ENCODE assay signal across 19 cellular contexts in the genomic region with DNA sequence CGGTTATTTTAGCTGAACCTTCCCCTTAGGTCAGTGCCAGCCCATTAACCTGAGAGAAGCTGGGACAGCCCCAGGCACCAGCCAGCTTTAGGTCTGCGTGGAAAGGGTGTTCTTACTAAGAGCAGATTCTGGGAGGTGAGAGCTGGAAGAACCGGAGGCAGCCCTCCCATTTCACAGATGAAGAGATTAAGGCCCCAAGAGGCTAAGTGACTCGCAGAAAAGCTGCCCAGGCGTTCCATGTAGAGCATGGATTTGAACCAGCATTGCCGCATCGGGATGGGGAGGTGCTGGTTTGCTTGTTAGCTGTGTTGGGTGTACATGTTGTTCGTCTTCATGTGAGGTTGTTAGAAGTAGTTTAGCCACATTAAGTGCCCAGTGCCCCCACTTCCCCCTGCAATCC.
A peak's percentile ranks its signal among the peaks of the same experiment; 100 is the strongest.
DNase-seq lines count a peak whose midpoint lies in the region; ATAC-seq and TF ChIP-seq lines count a peak whose summit lies in the region.
"Had no signal": no experiment of that assay in that cellular context is flagged by ENCODE, and none has a peak within 500 bp of the region (broad histone marks: within the 10 kb centered on the region; RNA-seq: fewer than 3 reads in every experiment).

No MANE protein-coding gene starts in this region.

- no peak overlapping the region for H4K5ac ChIP-seq in IMR-90 (ENCODE audit: low read depth, low read length)

- dilution Hi-C loops in IMR-90 (cut with HindIII; ENCODE audit: low sequenced_read_pairs, unreplicated experiment): no loop called here

- H3K36me3 ChIP-seq in right atrium auricular region (no peaks in the 10 kb centered on the region), IMR-90 (ENCODE audit: control insufficient read depth, insufficient read depth, low read length) (no peaks in the 10 kb centered on the region)
- H3K36me3 ChIP-seq: HAP-1 had no signal

- TF ChIP-seq CTCF in right atrium auricular region (IDR thresholded peaks at IDR 0.05) (no peak), IMR-90 (conservative IDR thresholded peaks at IDR 0.05; ENCODE audit: low read depth, low read length) (no peak)

- no peak overlapping the region for H2BK20ac ChIP-seq in IMR-90 (ENCODE audit: low read depth, low read length)

- no peak overlapping the region for H3K9ac ChIP-seq in IMR-90 (ENCODE audit: low read depth, low read length)

- H3K14ac ChIP-seq in IMR-90 (replicated peaks; ENCODE audit: low read depth, low read length): no peak overlapping the region

- DNase-seq in Right ventricle myocardium superior (peak; percentile 32), right atrium auricular region (ENCODE audit: low spot score) (no peak), IMR-90 (no peak), mesenteric fat pad (ENCODE audit: low spot score) (peak; percentile 73), sciatic nerve (ENCODE audit: low spot score) (peak; percentile 26), NCI-H1092 (lab: John Stamatoyannopoulos, UW) (no peak), NCI-H2029 treated with DMSO at 0.1 percent for 48 hours (lab: John Stamatoyannopoulos, UW) (no peak), NCI-H128 (lab: John Stamatoyannopoulos, UW; ENCODE audit: unreplicated experiment) (no peak)
- DNase-seq: C1 segment of cervical spinal cord; Calu3; CD4-positive, alpha-beta memory T cell; COR-L47; DMS53; DMS79 treated with DMSO at 0.1 percent for 48 hours; GF-D8; GOT3; HFFc6 had no signal

- TF ChIP-seq POLR2A in IMR-90 (IDR thresholded peaks at IDR 0.05; ENCODE audit: low read depth, low read length): no peak

- peaks cover 71% of the 10 kb centered on the region for H4K20me1 ChIP-seq in IMR-90 (ENCODE audit: insufficient read depth, low read length)

- CTCF ChIA-PET in IMR-90 (lab: Yijun Ruan, JAX): no interaction called here

- no peak overlapping the region; the same call in 1 of the 2 replicates for H3K4ac ChIP-seq in IMR-90 (ENCODE audit: low read depth, low read length)

- no peak overlapping the region for H2BK120ac ChIP-seq in IMR-90 (ENCODE audit: low read depth, low read length)

- H4K91ac ChIP-seq in IMR-90 (ENCODE audit: insufficient read depth, low read depth, low read length): no peak overlapping the region

- H3K9me1 ChIP-seq in IMR-90 (ENCODE audit: insufficient read depth, low read length): peaks cover 1% of the 10 kb centered on the region; the same call in 1 of the 2 replicates

- no peaks in the 10 kb centered on the region for H3K27me3 ChIP-seq in right atrium auricular region
- H3K27me3 ChIP-seq in IMR-90 (ENCODE audit: control insufficient read depth, insufficient read depth, low read length): no peaks in the 10 kb centered on the region

- no peak overlapping the region for H3K23ac ChIP-seq in IMR-90 (ENCODE audit: low read depth, low read length)

- H3K9me3 ChIP-seq in right atrium auricular region (no peaks in the 10 kb centered on the region), IMR-90 (ENCODE audit: control insufficient read depth, insufficient read depth, low read length) (no peaks in the 10 kb centered on the region)
- H3K9me3 ChIP-seq: HAP-1 had no signal

- H3K18ac ChIP-seq in IMR-90 (ENCODE audit: low read depth, low read length): no peak overlapping the region

- no peak for TF ChIP-seq RAD21 in IMR-90 (IDR thresholded peaks at IDR 0.05; ENCODE audit: low read length)

- in situ Hi-C loops in IMR-90 (cut with MboI; ENCODE audit: low sequenced_read_pairs): no loop called here

- no peak overlapping the region for H2BK15ac ChIP-seq in IMR-90 (ENCODE audit: low read depth, low read length)

- no peak overlapping the region for H2AK5ac ChIP-seq in IMR-90 (ENCODE audit: low read depth, low read length)

- H3K79me1 ChIP-seq in IMR-90 (ENCODE audit: low read depth in 1 of 2, low read length in 2 of 2): peaks cover 26 to 60% of the 10 kb centered on the region in 2 experiments

- H3K4me1 ChIP-seq in right atrium auricular region (peaks cover 0 to 12% of the 10 kb centered on the region in 2 donors), IMR-90 (ENCODE audit: control insufficient read depth, insufficient read depth, low read length) (peaks cover 6% of the 10 kb centered on the region; the same call in 1 of the 2 replicates)
- H3K4me1 ChIP-seq: HAP-1 had no signal

- no peak overlapping the region for H3K4me3 ChIP-seq in right atrium auricular region
- no peak overlapping the region for H3K4me3 ChIP-seq in IMR-90 (ENCODE audit: insufficient read depth, low read depth, low read length)
- H3K4me3 ChIP-seq: HAP-1 had no signal

- no TSS peak for BruUV-seq in IMR-90 (replicated peaks; lab: Mats Ljungman, UMichigan)

- no peak for ATAC-seq in Right ventricle myocardium superior (ENCODE audit: poor library complexity)
- ATAC-seq in IMR-90 (ENCODE audit: low read depth): no peak
- ATAC-seq in sciatic nerve: no peak

- H3K27ac ChIP-seq in right atrium auricular region (no peak overlapping the region), IMR-90 (ENCODE audit: insufficient read depth, low read length) (no peak overlapping the region)
- H3K27ac ChIP-seq: 22Rv1 had no signal

- no CpG with 5 or more reads among the region's 8 CpGs for WGBS in IMR-90 (ENCODE audit: extremely low coverage in 2 of 2, insufficient read length in 1 of 2), 2 experiments

- peak overlapping the region; percentile 18 for H2AK9ac ChIP-seq in IMR-90 (replicated peaks; ENCODE audit: low read depth, low read length, poor library complexity)

- H4K8ac ChIP-seq in IMR-90 (ENCODE audit: low read depth in 2 of 2, low read length in 2 of 2): no peak overlapping the region

- H3K4me2 ChIP-seq in IMR-90 (ENCODE audit: low read depth, low read length): no peak overlapping the region

- intact Hi-C loops in Right ventricle myocardium superior (cut with DNase I): no loop called here
- intact Hi-C loops in IMR-90 (cut with micrococcal nuclease): no loop called here
- intact Hi-C loops in sciatic nerve (cut with DNase I): no loop called here

- H2AFZ ChIP-seq in IMR-90 (replicated peaks; ENCODE audit: low read length, poor library complexity): no peak overlapping the region

- POLR2A ChIA-PET in IMR-90 (lab: Charles Lee; ENCODE audit: unreplicated experiment): no interaction called here

- H3K56ac ChIP-seq in IMR-90 (ENCODE audit: extremely low read depth, insufficient read depth, low read length): no peak overlapping the region

- H2BK5ac ChIP-seq in IMR-90 (ENCODE audit: low read depth, low read length, poor library complexity, severe bottlenecking): no peak overlapping the region

TF ChIP-seq in IMR-90, 13 proteins besides CTCF, POLR2A, EP300 and RAD21:
- TF ChIP-seq, protein P1, sequence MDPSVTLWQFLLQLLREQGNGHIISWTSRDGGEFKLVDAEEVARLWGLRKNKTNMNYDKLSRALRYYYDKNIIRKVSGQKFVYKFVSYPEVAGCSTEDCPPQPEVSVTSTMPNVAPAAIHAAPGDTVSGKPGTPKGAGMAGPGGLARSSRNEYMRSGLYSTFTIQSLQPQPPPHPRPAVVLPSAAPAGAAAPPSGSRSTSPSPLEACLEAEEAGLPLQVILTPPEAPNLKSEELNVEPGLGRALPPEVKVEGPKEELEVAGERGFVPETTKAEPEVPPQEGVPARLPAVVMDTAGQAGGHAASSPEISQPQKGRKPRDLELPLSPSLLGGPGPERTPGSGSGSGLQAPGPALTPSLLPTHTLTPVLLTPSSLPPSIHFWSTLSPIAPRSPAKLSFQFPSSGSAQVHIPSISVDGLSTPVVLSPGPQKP (IDR thresholded peaks at IDR 0.05; ENCODE audit: borderline replicate concordance, low read depth, low read length): no peak
- TF ChIP-seq MXI1 (IDR thresholded peaks at IDR 0.05; ENCODE audit: borderline replicate concordance, low read depth, low read length) (no peak), MAZ (IDR thresholded peaks at IDR 0.05; ENCODE audit: borderline replicate concordance, low read depth, low read length) (no peak), BHLHE40 (IDR thresholded peaks at IDR 0.05; ENCODE audit: low read depth, low read length) (no peak), RCOR1 (IDR thresholded peaks at IDR 0.05; ENCODE audit: insufficient replicate concordance, low read length) (no peak), CEBPB (IDR thresholded peaks at IDR 0.05; ENCODE audit: low read depth, low read length) (no peak), MAFK (IDR thresholded peaks at IDR 0.05; ENCODE audit: low read depth, low read length) (no peak), RFX5 (IDR thresholded peaks at IDR 0.05; ENCODE audit: low read depth, low read length) (no peak), CHD1 (IDR thresholded peaks at IDR 0.05; ENCODE audit: low read depth, low read length) (no peak), FOS (IDR thresholded peaks at IDR 0.05; ENCODE audit: low read depth, low read length) (no peak), SMC3 (IDR thresholded peaks at IDR 0.05; ENCODE audit: low read depth, low read length) (no peak), NFE2L2 (IDR thresholded peaks at IDR 0.05; ENCODE audit: low read depth, low read length) (no peak)
- TF ChIP-seq, protein P2, sequence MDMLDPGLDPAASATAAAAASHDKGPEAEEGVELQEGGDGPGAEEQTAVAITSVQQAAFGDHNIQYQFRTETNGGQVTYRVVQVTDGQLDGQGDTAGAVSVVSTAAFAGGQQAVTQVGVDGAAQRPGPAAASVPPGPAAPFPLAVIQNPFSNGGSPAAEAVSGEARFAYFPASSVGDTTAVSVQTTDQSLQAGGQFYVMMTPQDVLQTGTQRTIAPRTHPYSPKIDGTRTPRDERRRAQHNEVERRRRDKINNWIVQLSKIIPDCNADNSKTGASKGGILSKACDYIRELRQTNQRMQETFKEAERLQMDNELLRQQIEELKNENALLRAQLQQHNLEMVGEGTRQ (IDR thresholded peaks at IDR 0.05; ENCODE audit: low read depth, low read length): no peak

Comparison
In these comparisons a context has a peak if more than half of its experiments do, and no peak if none do; other contexts are left out.
1. DNase-seq: peak in Right ventricle myocardium superior (single experiment), mesenteric fat pad (single experiment) and sciatic nerve (single experiment); none in right atrium auricular region (single experiment), IMR-90 (single experiment), NCI-H1092 (single experiment), NCI-H2029 treated with DMSO at 0.1 percent for 48 hours (single experiment) and NCI-H128 (single experiment).